Comparison of ENCODE assay signal across 28 cellular contexts in genomic region chr6:142271476-142271875, GRCh38.
"Had no signal": no experiment of that assay in that cellular context is flagged by ENCODE, and none has a peak within 500 bp of the region (broad histone marks: within the 10 kb centered on the region; RNA-seq: fewer than 3 reads in every experiment).

No MANE protein-coding gene starts in this region.

- H3K4me3 ChIP-seq: colonic mucosa, gastroesophageal sphincter, heart left ventricle, hepatocyte, left lung, prostate gland, right atrium auricular region, testis, tibial artery had no signal

- H3K79me2 ChIP-seq: hepatocyte had no signal

- H3K4me1 ChIP-seq: colonic mucosa, gastroesophageal sphincter, heart left ventricle, left lung, prostate gland, right atrium auricular region, testis, tibial artery had no signal

- H3K27ac ChIP-seq: colonic mucosa, epithelial cell of prostate, gastroesophageal sphincter, heart left ventricle, hepatocyte, left lung, prostate gland, right atrium auricular region, testis, tibial artery had no signal

- H3K27me3 ChIP-seq: colonic mucosa, gastroesophageal sphincter, heart left ventricle, hepatocyte, left lung, testis, tibial artery had no signal

- H3K4me1 Mint-ChIP-seq: endodermal cell; nephron; stimulated activated effector memory CD8-positive, alpha-beta T cell treated with anti-CD3 and anti-CD28 coated beads, Interleukin-12 subunit alpha, Interleukin-12 subunit beta, amount 100 ng/mL, for 72 hours had no signal

- DNase-seq: colonic mucosa; effector CD8-positive, alpha-beta T cell; endodermal cell; foreskin fibroblast; heart left ventricle; left cardiac atrium; left lung; mesendoderm; midbrain; naive thymus-derived CD4-positive, alpha-beta T cell; nucleus accumbens; stimulated activated CD4-positive, alpha-beta T cell treated with anti-CD3 and anti-CD28 coated beads, Interleukin-2, amount 100 ng/mL, for 24 hours; stimulated activated CD4-positive, alpha-beta T cell treated with anti-CD3 and anti-CD28 coated beads, Interleukin-4, amount 100 ng/mL, for 24 hours; stimulated activated naive CD8-positive, alpha-beta T cell treated with anti-CD3 and anti-CD28 coated beads, Interleukin-15, Interleukin-2, amounts not matched to agents 100 U/mL and 50 U/mL, for 24 hours; substantia nigra; testis; tibial artery had no signal

- H3K4me2 ChIP-seq: hepatocyte had no signal

- H3K4me3 Mint-ChIP-seq: dendritic cell treated with granulocyte-macrophage colony-stimulating factor and Interleukin-4, amounts not matched to agents 40 ng/mL and 50 ng/mL, for 4 days; endodermal cell; naive thymus-derived CD4-positive, alpha-beta T cell; nephron; stimulated activated effector memory CD8-positive, alpha-beta T cell treated with anti-CD3 and anti-CD28 coated beads, Interleukin-12 subunit alpha, Interleukin-12 subunit beta, amount 100 ng/mL, for 72 hours; type B pancreatic cell had no signal

- H3K27ac Mint-ChIP-seq: dendritic cell treated with granulocyte-macrophage colony-stimulating factor and Interleukin-4, amounts not matched to agents 40 ng/mL and 50 ng/mL, for 4 days; endodermal cell; naive thymus-derived CD4-positive, alpha-beta T cell; nephron; stimulated activated effector memory CD8-positive, alpha-beta T cell treated with anti-CD3 and anti-CD28 coated beads, Interleukin-12 subunit alpha, Interleukin-12 subunit beta, amount 100 ng/mL, for 72 hours; type B pancreatic cell had no signal

- H3K36me3 ChIP-seq: colonic mucosa, gastroesophageal sphincter, heart left ventricle, left lung, prostate gland, right atrium auricular region, tibial artery had no signal

- H3K9me3 ChIP-seq: colonic mucosa, gastroesophageal sphincter, heart left ventricle, left lung, prostate gland, right atrium auricular region, testis, tibial artery had no signal

- H3K9me3 Mint-ChIP-seq: dendritic cell treated with granulocyte-macrophage colony-stimulating factor and Interleukin-4, amounts not matched to agents 40 ng/mL and 50 ng/mL, for 4 days; endodermal cell; naive thymus-derived CD4-positive, alpha-beta T cell; nephron; stimulated activated effector memory CD8-positive, alpha-beta T cell treated with anti-CD3 and anti-CD28 coated beads, Interleukin-12 subunit alpha, Interleukin-12 subunit beta, amount 100 ng/mL, for 72 hours; type B pancreatic cell had no signal

- H3K27me3 Mint-ChIP-seq: dendritic cell treated with granulocyte-macrophage colony-stimulating factor and Interleukin-4, amounts not matched to agents 40 ng/mL and 50 ng/mL, for 4 days; type B pancreatic cell had no signal

- H3K36me3 Mint-ChIP-seq: naive thymus-derived CD4-positive, alpha-beta T cell; stimulated activated effector memory CD8-positive, alpha-beta T cell treated with anti-CD3 and anti-CD28 coated beads, Interleukin-12 subunit alpha, Interleukin-12 subunit beta, amount 100 ng/mL, for 72 hours; type B pancreatic cell had no signal

- H2AFZ ChIP-seq: hepatocyte had no signal

- ATAC-seq: esophagus mucosa; gastroesophageal sphincter; heart left ventricle; left cardiac atrium; left lung; naive thymus-derived CD4-positive, alpha-beta T cell; sciatic nerve; stimulated activated effector memory CD8-positive, alpha-beta T cell treated with anti-CD3 and anti-CD28 coated beads, Interleukin-12 subunit alpha, Interleukin-12 subunit beta, amount 100 ng/mL, for 72 hours; stimulated activated naive CD8-positive, alpha-beta T cell treated with anti-CD3 and anti-CD28 coated beads, Interleukin-15, Interleukin-2, amounts not matched to agents 100 U/mL and 50 U/mL, for 24 hours had no signal
